9 cellular contexts compared by ENCODE assay signal in the genomic region with DNA sequence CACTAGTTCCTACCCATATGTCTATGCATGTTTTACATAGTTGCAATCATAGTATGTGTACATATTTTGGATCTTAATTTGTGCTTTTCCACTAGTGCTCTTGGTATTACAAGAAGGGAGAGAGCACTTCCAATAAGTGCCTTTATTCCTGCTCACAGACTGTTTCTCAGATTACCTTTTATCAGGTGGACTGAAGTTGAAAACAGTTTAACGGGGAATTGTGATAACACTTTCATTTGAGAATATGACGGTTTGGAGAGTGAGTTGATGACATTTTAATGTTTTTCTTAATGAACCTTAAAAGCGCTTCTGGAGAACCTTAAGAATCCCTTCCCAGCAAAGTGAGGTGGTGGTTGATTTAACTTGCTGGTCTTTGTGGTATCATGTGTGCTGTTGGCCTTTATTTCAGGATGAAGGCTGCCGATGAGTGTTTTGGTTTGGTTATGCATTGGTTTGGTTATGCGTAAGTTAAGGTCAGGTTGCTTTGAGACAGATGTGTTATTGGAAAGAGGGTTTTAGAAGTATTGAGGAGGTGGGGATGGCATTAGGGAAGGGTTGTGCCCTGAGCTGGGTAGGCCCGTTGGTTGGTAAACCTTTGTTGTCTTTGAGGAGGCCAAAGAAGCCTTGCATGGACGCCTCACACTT. TPM values are rescaled to one million over a fixed set of nuclear protein-coding genes. Genes with fewer than 3 reads are reported as not detected.
A peak's percentile ranks its signal among the peaks of the same experiment; 100 is the strongest.
DNase-seq lines count a peak whose midpoint lies in the region; ATAC-seq and TF ChIP-seq lines count a peak whose summit lies in the region.
"Had no signal": no experiment of that assay in that cellular context is flagged by ENCODE, and none has a peak within 500 bp of the region (broad histone marks: within the 10 kb centered on the region; RNA-seq: fewer than 3 reads in every experiment).

No MANE protein-coding gene starts in this region.

- CTCF ChIA-PET in activated CD4-positive, alpha-beta memory T cell treated with anti-CD3 and anti-CD28 coated beads, Interleukin-2, amount 10 ng/mL, durations not matched to agents 7 days and 5 days (lab: Charles Lee): interaction anchor here (1.5 to 5.2 kb wide), 3 partner anchors 12 to 224 kb away, joined by 3 to 33 read pairs (median 4); partner anchors contain the start of gene ARL8B

- H3K36me3 Mint-ChIP-seq in activated CD4-positive, alpha-beta memory T cell treated with anti-CD3 and anti-CD28 coated beads, Interleukin-2, amount 10 ng/mL, durations not matched to agents 7 days and 5 days (ENCODE audit: low read depth): peaks cover 53% of the 10 kb centered on the region

- H3K27me3 ChIP-seq in left ventricle myocardium inferior (ENCODE audit: low read depth) (no peaks in the 10 kb centered on the region), right atrium auricular region (no peaks in the 10 kb centered on the region), liver (ENCODE audit: control insufficient read depth in 4 of 4, insufficient read depth in 4 of 4, low read length in 3 of 4) (no peaks in the 10 kb centered on the region), upper lobe of right lung (no peaks in the 10 kb centered on the region)

- H3K9me3 Mint-ChIP-seq in activated CD4-positive, alpha-beta memory T cell treated with anti-CD3 and anti-CD28 coated beads, Interleukin-2, amount 10 ng/mL, durations not matched to agents 7 days and 5 days: no peaks in the 10 kb centered on the region

- DNase-seq in left ventricle myocardium inferior (no peak), right atrium auricular region (ENCODE audit: low spot score) (no peak), upper lobe of right lung (no peak), midbrain (lab: John Stamatoyannopoulos, UW) (no peak), GM13976 (ENCODE audit: low spot score) (no peak), amniotic stem cell (lab: John Stamatoyannopoulos, UW) (no peak)
- no peak for DNase-seq in activated CD4-positive, alpha-beta memory T cell treated with anti-CD3 and anti-CD28 coated beads, Interleukin-2, amount 10 ng/mL, durations not matched to agents 7 days and 5 days
- DNase-seq: anterior cingulate cortex had no signal

- TF ChIP-seq CTCF in left ventricle myocardium inferior (IDR thresholded peaks at IDR 0.05; ENCODE audit: borderline replicate concordance) (no peak), right atrium auricular region (IDR thresholded peaks at IDR 0.05) (no peak), liver (IDR thresholded peaks at IDR 0.05; ENCODE audit: low read depth, low read length, missing input control) (no peak), upper lobe of right lung (IDR thresholded peaks at IDR 0.05) (no peak), GM13976 (IDR thresholded peaks at IDR 0.05; ENCODE audit: borderline replicate concordance, control extremely low read depth, extremely low read depth, insufficient read depth, missing control alignments) (no peak)

- 58% methylated on average over 7 of the region's 7 CpGs for WGBS in liver

- H3K36me3 ChIP-seq in left ventricle myocardium inferior (peaks cover 5% of the 10 kb centered on the region), right atrium auricular region (peaks cover 9% of the 10 kb centered on the region), liver (ENCODE audit: control insufficient read depth in 4 of 4, insufficient read depth in 3 of 4, low read depth in 1 of 4, low read length in 3 of 4) (peaks cover 0 to 6% (median 2%) of the 10 kb centered on the region in 4 donors), upper lobe of right lung (peaks cover under 1% of the 10 kb centered on the region)

- no peak for ATAC-seq in upper lobe of right lung

- peak overlapping the region; percentile 46 to 61 for H3K9ac ChIP-seq in liver (ENCODE audit: low read depth in 1 of 2, low read length in 2 of 2)

- H3K4me3 ChIP-seq in left ventricle myocardium inferior (peak overlapping the region; percentile 95), right atrium auricular region (no peak overlapping the region), liver (ENCODE audit: low read depth in 1 of 3, low read length in 3 of 3) (peak overlapping the region; percentile 89 to 99 (median 98)), upper lobe of right lung (peak overlapping the region; percentile 92)

- H3K4me3 Mint-ChIP-seq in activated CD4-positive, alpha-beta memory T cell treated with anti-CD3 and anti-CD28 coated beads, Interleukin-2, amount 10 ng/mL, durations not matched to agents 7 days and 5 days: peak overlapping the region; percentile 98

- H3K4me1 Mint-ChIP-seq in activated CD4-positive, alpha-beta memory T cell treated with anti-CD3 and anti-CD28 coated beads, Interleukin-2, amount 10 ng/mL, durations not matched to agents 7 days and 5 days: peaks cover 56% of the 10 kb centered on the region

- TF ChIP-seq RAD21 in liver (IDR thresholded peaks at IDR 0.05): no peak

- peak overlapping the region; percentile 96 for H3K27ac Mint-ChIP-seq in activated CD4-positive, alpha-beta memory T cell treated with anti-CD3 and anti-CD28 coated beads, Interleukin-2, amount 10 ng/mL, durations not matched to agents 7 days and 5 days

- H3K4me1 ChIP-seq in left ventricle myocardium inferior (peaks cover 70% of the 10 kb centered on the region), right atrium auricular region (peaks cover 0 to 41% of the 10 kb centered on the region in 2 donors), liver (ENCODE audit: control insufficient read depth in 4 of 4, insufficient read depth in 4 of 4, low read length in 3 of 4) (peaks cover 10 to 50% (median 26%) of the 10 kb centered on the region in 4 donors), upper lobe of right lung (peaks cover 66% of the 10 kb centered on the region)

- H3K27ac ChIP-seq in left ventricle myocardium inferior (replicated peaks) (no peak overlapping the region), right atrium auricular region (no peak overlapping the region), liver (ENCODE audit: low read depth in 1 of 2, low read length in 2 of 2) (peak overlapping the region; percentile 19 to 39), upper lobe of right lung (no peak overlapping the region)

- H3K27me3 Mint-ChIP-seq in activated CD4-positive, alpha-beta memory T cell treated with anti-CD3 and anti-CD28 coated beads, Interleukin-2, amount 10 ng/mL, durations not matched to agents 7 days and 5 days: no peaks in the 10 kb centered on the region

- intact Hi-C loops in left ventricle myocardium inferior (cut with micrococcal nuclease) (no loop called here), upper lobe of right lung (cut with DNase I) (no loop called here)

- in situ Hi-C loops in GM13976 (cut with MboI; ENCODE audit: low sequenced_read_pairs, unreplicated experiment): no loop called here

- POLR2A ChIA-PET in activated CD4-positive, alpha-beta memory T cell treated with anti-CD3 and anti-CD28 coated beads, Interleukin-2, amount 10 ng/mL, durations not matched to agents 7 days and 5 days (lab: Charles Lee): interaction anchor here (1.4 to 5.6 kb wide), 4 partner anchors 7 to 355 kb away, joined by 3 to 195 read pairs (median 52); partner anchors contain the start of genes ARL8B and BHLHE40

- H3K9me3 ChIP-seq in left ventricle myocardium inferior (replicated peaks) (no peaks in the 10 kb centered on the region), right atrium auricular region (no peaks in the 10 kb centered on the region), liver (ENCODE audit: control insufficient read depth in 4 of 4, low read length in 3 of 4) (no peaks in the 10 kb centered on the region), upper lobe of right lung (no peaks in the 10 kb centered on the region)

TF ChIP-seq in liver, 16 proteins besides CTCF, POLR2A, EP300 and RAD21:
- TF ChIP-seq ZBTB33 (IDR thresholded peaks at IDR 0.05) (no peak), ATF3 (IDR thresholded peaks at IDR 0.05) (no peak), TAF1 (conservative IDR thresholded peaks at IDR 0.05) (no peak), YY1 (IDR thresholded peaks at IDR 0.05) (no peak), JUND (IDR thresholded peaks at IDR 0.05) (no peak), EGR1 (IDR thresholded peaks at IDR 0.05; ENCODE audit: low read depth in 2 of 2) (no peak), GABPA (IDR thresholded peaks at IDR 0.05 in 1 of 2, conservative IDR thresholded peaks at IDR 0.05 in 1 of 2) (no peak), SP1 (IDR thresholded peaks at IDR 0.05) (no peak), NR2F2 (IDR thresholded peaks at IDR 0.05) (no peak)
- TF ChIP-seq, protein P1, sequence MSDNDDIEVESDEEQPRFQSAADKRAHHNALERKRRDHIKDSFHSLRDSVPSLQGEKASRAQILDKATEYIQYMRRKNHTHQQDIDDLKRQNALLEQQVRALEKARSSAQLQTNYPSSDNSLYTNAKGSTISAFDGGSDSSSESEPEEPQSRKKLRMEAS (IDR thresholded peaks at IDR 0.05): no peak

RNA-seq across cellular contexts. Expression of gene EDEM1, which starts 2.8 kb away (rescaled TPM):
- total RNA-seq in left ventricle myocardium inferior (7.9 TPM), right atrium auricular region (10 to 100 TPM in 1 of 2 donors, 1 to 10 TPM in 1; 8.1 to 11.2 TPM), liver (10 to 100 TPM; 22.0 to 97.5 TPM), upper lobe of right lung (88.6 TPM)
- 100 to 1,000 TPM; 148 to 150 TPM for total RNA-seq in activated CD4-positive, alpha-beta memory T cell treated with anti-CD3 and anti-CD28 coated beads, Interleukin-2, amount 10 ng/mL, durations not matched to agents 7 days and 5 days
- polyA plus RNA-seq in liver: 10 to 100 TPM; 20.4 to 43.8 TPM

Comparison
In these comparisons a context has a peak if more than half of its experiments do, and no peak if none do; other contexts are left out.
1. H3K4me3 ChIP-seq: peak in left ventricle myocardium inferior (single experiment), liver (3 of 3) and upper lobe of right lung (single experiment); none in right atrium auricular region (0 of 2).
2. H3K27ac ChIP-seq: peak in liver (2 of 2); none in left ventricle myocardium inferior (single experiment), right atrium auricular region (0 of 2) and upper lobe of right lung (single experiment).